1 cellular context compared by ENCODE assay signal in the genomic region with DNA sequence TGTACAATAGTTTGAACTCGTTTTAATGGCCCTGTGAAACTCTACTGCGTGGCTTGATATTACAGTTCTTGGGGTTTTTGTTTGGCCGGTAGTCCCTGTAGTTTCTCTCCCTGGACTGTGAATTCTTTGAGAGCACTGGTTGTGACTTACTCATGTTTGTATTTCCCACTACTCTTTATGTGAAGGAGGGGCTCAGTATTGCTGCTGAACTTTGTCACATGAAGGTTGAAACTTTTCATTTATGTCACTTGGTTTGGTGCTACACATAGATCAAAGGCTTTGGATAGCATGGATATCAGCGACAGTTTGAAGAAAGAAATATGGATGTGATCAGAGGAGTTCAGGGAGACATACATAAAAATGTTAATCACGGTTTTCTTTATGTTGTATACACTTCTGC.
TF ChIP-seq lines count a peak whose summit lies in the region.

No MANE protein-coding gene starts in this region.

TF ChIP-seq in GM12891, 5 proteins besides CTCF, POLR2A, EP300 and RAD21:
- no peak for TF ChIP-seq SPI1 (IDR thresholded peaks at IDR 0.05; ENCODE audit: low read depth, low read length)
